Comparison of ENCODE assay signal across 7 cellular contexts in genomic region chr20:53863039-53863438, GRCh38.
DNase-seq lines count a peak whose midpoint lies in the region; ATAC-seq and TF ChIP-seq lines count a peak whose summit lies in the region.
"Not testable (repeated sequence)": the region's sequence is repeated elsewhere in the genome, so short reads cannot be mapped to it uniquely, and the experiment has no call there.

No MANE protein-coding gene starts in this region.

- H3K27me3 Mint-ChIP-seq in activated T-cell treated with anti-CD3 and anti-CD28 coated beads, Interleukin-2, amount 50 U/mL, for 72 hours (ENCODE audit: low read depth); nephron (ENCODE audit: low read depth); stimulated activated memory B cell treated with anti-CD40 and anti-IgM and Interleukin-4, amounts not matched to agents 10 μg/mL and 1 μg/mL and 100 μg/mL, for 72 hours: not testable (repeated sequence)

- not testable (repeated sequence) for H3K36me3 ChIP-seq in Panc1 (ENCODE audit: control insufficient read depth, insufficient read depth, low read length)

- not testable (repeated sequence) for H3K36me3 Mint-ChIP-seq in activated T-cell treated with anti-CD3 and anti-CD28 coated beads, Interleukin-2, amount 50 U/mL, for 72 hours (ENCODE audit: insufficient read depth in 2 of 2); nephron (ENCODE audit: low read depth); stimulated activated memory B cell treated with anti-CD40 and anti-IgM and Interleukin-4, amounts not matched to agents 10 μg/mL and 1 μg/mL and 100 μg/mL, for 72 hours

- TF ChIP-seq CTCF in C4-2B (conservative IDR thresholded peaks at IDR 0.05); Panc1 (IDR thresholded peaks at IDR 0.05); nephron (IDR thresholded peaks at IDR 0.05; ENCODE audit: unreplicated experiment in 3 of 3): not testable (repeated sequence)

- intact Hi-C loops in Panc1 (cut with micrococcal nuclease; ENCODE audit: unreplicated experiment), result not testable (repeated sequence)

- peak overlapping the region; percentile 4 for H3K27ac Mint-ChIP-seq in activated T-cell treated with anti-CD3 and anti-CD28 coated beads, Interleukin-2, amount 50 U/mL, for 72 hours
- H3K27ac Mint-ChIP-seq in nephron, result peak overlapping the region; percentile 11 to 89 (median 80)
- H3K27ac Mint-ChIP-seq in stimulated activated memory B cell treated with anti-CD40 and anti-IgM and Interleukin-4, amounts not matched to agents 10 μg/mL and 1 μg/mL and 100 μg/mL, for 72 hours, result peak overlapping the region; percentile 42

- H3K4me3 ChIP-seq in Panc1 (ENCODE audit: low read depth in 2 of 2, low read length in 2 of 2), result not testable (repeated sequence)

- H3K9me3 Mint-ChIP-seq in activated T-cell treated with anti-CD3 and anti-CD28 coated beads, Interleukin-2, amount 50 U/mL, for 72 hours; nephron; stimulated activated memory B cell treated with anti-CD40 and anti-IgM and Interleukin-4, amounts not matched to agents 10 μg/mL and 1 μg/mL and 100 μg/mL, for 72 hours: not testable (repeated sequence)

- POLR2A ChIA-PET in Panc1 (lab: Charles Lee), result not testable (repeated sequence)

- H3K27ac ChIP-seq in C4-2B, result peak overlapping the region; percentile 79
- H3K27ac ChIP-seq in Panc1 (ENCODE audit: low read length), result peak overlapping the region; percentile 98

- not testable (repeated sequence) for DNase-seq in Panc1 (ENCODE audit: low read depth, low spot score); activated T-cell treated with anti-CD3 and anti-CD28 coated beads, Interleukin-2, amount 50 U/mL, for 72 hours
- peak; percentile 70 for DNase-seq in amniotic epithelial cell (ENCODE audit: low read depth)

- CTCF ChIA-PET in Panc1 (lab: Charles Lee), result interaction anchor here (0.7 kb wide), 1 partner anchor 184 kb away, joined by 4 read pairs; no protein-coding TSS in a partner anchor

- not testable (repeated sequence) for BruUV-seq in Panc1 (replicated peaks; lab: Mats Ljungman, UMichigan)

- not testable (repeated sequence) for H3K4me3 Mint-ChIP-seq in activated T-cell treated with anti-CD3 and anti-CD28 coated beads, Interleukin-2, amount 50 U/mL, for 72 hours; nephron; stimulated activated memory B cell treated with anti-CD40 and anti-IgM and Interleukin-4, amounts not matched to agents 10 μg/mL and 1 μg/mL and 100 μg/mL, for 72 hours

- in situ Hi-C loops in Panc1 (cut with HindIII; ENCODE audit: low pct_unique_long_range_greater_than_20kb, low sequenced_read_pairs), result not testable (repeated sequence)

- peaks cover 48% of the 10 kb centered on the region for H3K4me1 Mint-ChIP-seq in activated T-cell treated with anti-CD3 and anti-CD28 coated beads, Interleukin-2, amount 50 U/mL, for 72 hours (ENCODE audit: low read depth)
- peaks cover 53% of the 10 kb centered on the region for H3K4me1 Mint-ChIP-seq in nephron
- peaks cover 46% of the 10 kb centered on the region for H3K4me1 Mint-ChIP-seq in stimulated activated memory B cell treated with anti-CD40 and anti-IgM and Interleukin-4, amounts not matched to agents 10 μg/mL and 1 μg/mL and 100 μg/mL, for 72 hours

- ATAC-seq in Panc1; stimulated activated memory B cell treated with anti-CD40 and anti-IgM and Interleukin-4, amounts not matched to agents 10 μg/mL and 1 μg/mL and 100 μg/mL, for 72 hours: not testable (repeated sequence)
- peak; percentile 38 to 67 for ATAC-seq in activated CD4-positive, CD25-positive, alpha-beta regulatory T cell treated with anti-CD3 and anti-CD28 coated beads, Interleukin-2, amount 50 U/mL, for 24 hours
- ATAC-seq in activated T-cell treated with anti-CD3 and anti-CD28 coated beads, Interleukin-2, amount 50 U/mL, for 72 hours (replicated peaks in 1 of 2), result peak; percentile 51 to 72

- not testable (repeated sequence) for H3K27me3 ChIP-seq in Panc1 (ENCODE audit: control insufficient read depth, insufficient read depth, low read length)

- H3K4me1 ChIP-seq in Panc1 (ENCODE audit: control insufficient read depth, insufficient read depth, low read length), result peaks cover 54% of the 10 kb centered on the region

- not testable (repeated sequence) for H3K9me3 ChIP-seq in Panc1 (ENCODE audit: control insufficient read depth, insufficient read depth, low read depth, low read length)

Comparison
In these comparisons a context has a peak if more than half of its experiments do, and no peak if none do; other contexts are left out.
1. H3K27ac Mint-ChIP-seq: peak in every context shown above with its lines; median percentile 80 in nephron; 42 in stimulated activated memory B cell treated with anti-CD40 and anti-IgM and Interleukin-4, amounts not matched to agents 10 μg/mL and 1 μg/mL and 100 μg/mL, for 72 hours; 4 in activated T-cell treated with anti-CD3 and anti-CD28 coated beads, Interleukin-2, amount 50 U/mL, for 72 hours.